In the genomic region with DNA sequence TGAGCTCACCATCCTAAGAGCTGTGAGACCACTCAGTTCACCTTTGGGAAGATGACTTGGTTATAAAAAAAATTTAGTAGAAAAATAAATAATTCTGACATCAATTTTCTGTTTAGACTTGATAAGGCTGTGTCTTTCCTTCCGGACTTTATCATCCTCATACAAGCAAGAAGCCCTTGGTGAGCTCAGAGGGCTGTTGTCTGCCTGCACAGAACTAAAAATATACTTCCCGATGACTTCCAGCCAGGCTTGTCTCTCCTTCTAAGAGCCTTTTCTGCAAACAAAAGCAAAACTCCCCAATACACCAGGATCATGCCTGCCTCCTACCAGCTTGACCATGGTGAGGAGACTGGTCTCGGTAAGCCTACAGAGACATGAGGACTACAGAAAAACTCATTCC, we compare ENCODE assay signal across 33 cellular contexts. TPM values are rescaled to one million over a fixed set of nuclear protein-coding genes. Genes with fewer than 3 reads are reported as not detected.
"Had no signal": no experiment of that assay in that cellular context is flagged by ENCODE, and none has a peak within 500 bp of the region (broad histone marks: within the 10 kb centered on the region; RNA-seq: fewer than 3 reads in every experiment).

No MANE protein-coding gene starts in this region.

- H3K9me3 ChIP-seq: neutrophil, pancreas, prostate gland, spleen, suprapubic skin, testis, tibial artery, transverse colon, upper lobe of right lung, uterus had no signal

- H3K36me3 ChIP-seq: neutrophil, pancreas, prostate gland, spleen, suprapubic skin, tibial artery, transverse colon, upper lobe of right lung, uterus had no signal

- H3K4me1 ChIP-seq: pancreas, prostate gland, spleen, suprapubic skin, testis, tibial artery, transverse colon, upper lobe of right lung, uterus had no signal

- FAIRE-seq: pancreas had no signal

- DNase-seq: naive thymus-derived CD8-positive, alpha-beta T cell; nephron progenitor cell; nucleus accumbens; pancreas; retina; right cardiac atrium; spleen; stimulated activated CD4-positive, alpha-beta T cell treated with anti-CD3 and anti-CD28 coated beads, Interleukin-12 subunit alpha, Interleukin-12 subunit beta, amount 100 ng/mL, for 4 hours; stimulated activated CD4-positive, alpha-beta T cell treated with anti-CD3 and anti-CD28 coated beads, Interleukin-1b, Interleukin-23, amount 100 ng/mL, for 48 hours; stimulated activated CD4-positive, alpha-beta T cell treated with anti-CD3 and anti-CD28 coated beads, Interleukin-4, amount 100 ng/mL, for 1 hour; stimulated activated CD4-positive, alpha-beta T cell treated with anti-CD3 and anti-CD28 coated beads, Interleukin-4, amount 100 ng/mL, for 4 hours; stimulated activated CD8-positive, alpha-beta memory T cell treated with anti-CD3 and anti-CD28 coated beads, Interleukin-4, amount 100 ng/mL, for 48 hours; stimulated activated naive CD4-positive, alpha-beta T cell; stimulated activated naive CD8-positive, alpha-beta T cell treated with anti-CD3 and anti-CD28 coated beads, Interleukin-15, amount 100 ng/mL, for 72 hours; stimulated activated naive CD8-positive, alpha-beta T cell treated with anti-CD3 and anti-CD28 coated beads, Interleukin-15, Interleukin-2, amounts not matched to agents 100 U/mL and 50 U/mL, for 24 hours; substantia nigra; testis; tibial artery; transverse colon; upper lobe of right lung; uterus had no signal

- H3K27ac ChIP-seq: neutrophil, pancreas, prostate gland, skin epidermis, spleen, suprapubic skin, testis, tibial artery, transverse colon, upper lobe of right lung, uterus had no signal

- ATAC-seq: naive thymus-derived CD8-positive, alpha-beta T cell; natural killer cell treated with Interleukin-12 subunit alpha and Interleukin-12 subunit beta and Interleukin-15 and Interleukin-18, amount 100 ng/mL, for 72 hours; pancreas; right cardiac atrium; sciatic nerve; stimulated activated memory B cell treated with anti-CD40 and anti-IgM and Interleukin-4, amounts not matched to agents 10 μg/mL and 1 μg/mL and 100 μg/mL, for 72 hours; stimulated activated naive CD8-positive, alpha-beta T cell treated with anti-CD3 and anti-CD28 coated beads, Interleukin-15, amount 100 ng/mL, for 72 hours; stimulated activated naive CD8-positive, alpha-beta T cell treated with anti-CD3 and anti-CD28 coated beads, Interleukin-15, Interleukin-2, amounts not matched to agents 100 U/mL and 50 U/mL, for 24 hours; upper lobe of right lung had no signal

- H3K4me3 ChIP-seq: pancreas, prostate gland, skin epidermis, smooth muscle cell, spleen, suprapubic skin, testis, tibial artery, transverse colon, upper lobe of right lung, uterus had no signal

- H3K4me2 ChIP-seq: smooth muscle cell had no signal

- H3K27me3 ChIP-seq: pancreas, testis, transverse colon, upper lobe of right lung, uterus had no signal

RNA-seq across cellular contexts. Expression of a gene that starts 58.3 kb away (rescaled TPM):
- total RNA-seq: naive thymus-derived CD8-positive, alpha-beta T cell; natural killer cell treated with Interleukin-12 subunit alpha and Interleukin-12 subunit beta and Interleukin-15 and Interleukin-18, amount 100 ng/mL, for 72 hours; omental fat pad; osteocyte; pancreas; posterior vena cava; prostate gland; pulmonary artery endothelial cell; sciatic nerve; spleen; suprapubic skin; upper lobe of right lung; uterus had no signal
- polyA plus RNA-seq: naive thymus-derived CD8-positive, alpha-beta T cell; smooth muscle cell had no signal
